Comparison of ENCODE assay signal across 15 cellular contexts in the genomic region with DNA sequence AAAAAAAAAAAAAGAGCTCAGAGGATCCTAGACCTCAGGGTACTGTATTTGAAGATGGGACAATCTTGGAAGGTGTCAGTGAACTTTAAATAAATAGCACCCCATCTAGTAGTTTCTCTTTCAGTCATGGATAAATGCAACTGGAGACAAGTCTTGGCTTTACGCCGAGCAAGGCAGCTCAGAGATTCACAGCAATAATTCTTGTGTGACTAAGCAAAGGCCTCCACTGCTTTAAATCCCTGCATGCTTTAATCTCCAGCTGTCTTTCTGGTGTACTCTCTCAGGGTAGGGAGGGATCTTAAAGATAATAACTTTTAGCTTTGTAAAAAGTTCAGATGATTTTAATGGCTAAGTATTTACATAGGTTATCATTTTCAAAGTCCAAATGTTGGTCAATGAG. TPM values are rescaled to one million over a fixed set of nuclear protein-coding genes. Genes with fewer than 3 reads are reported as not detected.
DNase-seq lines count a peak whose midpoint lies in the region; ATAC-seq and TF ChIP-seq lines count a peak whose summit lies in the region.
"Had no signal": no experiment of that assay in that cellular context is flagged by ENCODE, and none has a peak within 500 bp of the region (broad histone marks: within the 10 kb centered on the region; RNA-seq: fewer than 3 reads in every experiment).

No MANE protein-coding gene starts in this region.

- peak; percentile 28 for ATAC-seq in omental fat pad (ENCODE audit: low FRiP score)
- ATAC-seq in HG02798 (IDR thresholded peaks at IDR 0.05; ENCODE audit: poor library complexity, unreplicated experiment) = no peak
- no peak for ATAC-seq in HG02588 (IDR thresholded peaks at IDR 0.05; ENCODE audit: unreplicated experiment)
- no peak for ATAC-seq in HG02840 (IDR thresholded peaks at IDR 0.05; ENCODE audit: low FRiP score, unreplicated experiment)
- ATAC-seq: heart right ventricle, T-helper 17 cell had no signal

- TF ChIP-seq CTCF in omental fat pad (IDR thresholded peaks at IDR 0.05) = no peak

- peak; percentile 70 for DNase-seq in DMS 273 (lab: John Stamatoyannopoulos, UW; ENCODE audit: unreplicated experiment)
- DNase-seq in RPMI8226 = peak; percentile 30
- DNase-seq in fibroblast of peridontal ligament (ENCODE audit: extremely low read depth) = peak; percentile 56
- DNase-seq in omental fat pad (ENCODE audit: low spot score) = no peak
- DNase-seq in HPDE6-E6E7 (ENCODE audit: extremely low spot score) = no peak
- DNase-seq: H9, heart right ventricle, left ventricle myocardium inferior, NCI-H146, NCI-H526 treated with DMSO at 0.1 percent for 48 hours, T-helper 17 cell had no signal

RNA-seq across cellular contexts. Expression of a gene that starts 36.3 kb away (rescaled TPM):
- total RNA-seq in omental fat pad = 1 to 10 TPM in 3 of 4 donors, under 1 TPM in 1; 0.75 to 9.9 (median 2.8) TPM
- total RNA-seq: chondrocyte, T-helper 17 cell had no signal

Comparison
In these comparisons a context has a peak if more than half of its experiments do, and no peak if none do; other contexts are left out.
1. DNase-seq: peak in DMS 273 (single experiment), RPMI8226 (single experiment) and fibroblast of peridontal ligament (single experiment); none in omental fat pad (single experiment) and HPDE6-E6E7 (single experiment).